13 cellular contexts compared by ENCODE assay signal in the genomic region with DNA sequence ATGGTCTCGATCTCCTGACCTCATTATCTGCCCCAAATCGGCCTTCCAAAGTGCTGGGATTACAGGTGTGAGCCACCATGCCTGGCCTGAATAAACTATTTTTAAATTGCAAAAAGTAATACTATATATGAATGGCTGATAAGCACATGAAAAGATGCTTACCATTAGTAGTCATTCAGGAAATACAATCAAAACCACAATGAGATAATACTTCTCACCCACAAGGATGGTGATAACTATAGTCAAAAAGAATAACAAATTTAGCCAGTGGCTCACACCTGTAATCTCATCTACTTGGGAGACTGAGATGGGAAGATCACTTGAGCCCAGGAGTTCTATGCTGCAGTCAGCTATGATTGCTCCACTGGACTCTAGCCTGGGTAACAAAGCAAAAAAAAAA.
"Had no signal": no experiment of that assay in that cellular context is flagged by ENCODE, and none has a peak within 500 bp of the region (broad histone marks: within the 10 kb centered on the region; RNA-seq: fewer than 3 reads in every experiment).

No MANE protein-coding gene starts in this region.

- H3K9me3 ChIP-seq: pancreas, SK-N-SH, testis had no signal

- H3K27ac Mint-ChIP-seq: T-helper 1 cell treated with Interleukin-12 subunit alpha and Interleukin-12 subunit beta and Interleukin-4 antibody, amounts not matched to agents 30 μg/mL and 1 μg/mL, for 36 hours had no signal

- H3K27me3 ChIP-seq: pancreas, testis had no signal

- H3K27ac ChIP-seq: pancreas, testis had no signal

- H3K9me3 Mint-ChIP-seq: T-helper 1 cell treated with Interleukin-12 subunit alpha and Interleukin-12 subunit beta and Interleukin-4 antibody, amounts not matched to agents 30 μg/mL and 1 μg/mL, for 36 hours had no signal

- H3K36me3 ChIP-seq: pancreas had no signal

- H3K4me3 Mint-ChIP-seq: T-helper 1 cell treated with Interleukin-12 subunit alpha and Interleukin-12 subunit beta and Interleukin-4 antibody, amounts not matched to agents 30 μg/mL and 1 μg/mL, for 36 hours had no signal

- ATAC-seq: pancreas had no signal

- DNase-seq: activated CD8-positive, alpha-beta memory T cell treated with anti-CD3 and anti-CD28 coated beads for 24 hours; activated gamma-delta T cell treated with Interleukin-2 at 50 U/mL for 16 hours; activated T-cell treated with anti-CD3 and anti-CD28 coated beads, Interleukin-2, amount 50 U/mL, for 1 hour; caudate nucleus; cortex of kidney; effector CD8-positive, alpha-beta T cell; kidney glomerular epithelial cell; pancreas; SK-N-SH; stimulated activated CD4-positive, alpha-beta T cell treated with anti-CD3 and anti-CD28 coated beads, Interleukin-12 subunit alpha, Interleukin-12 subunit beta, amount 100 ng/mL, for 4 hours; stimulated activated naive CD4-positive, alpha-beta T cell treated with Interleukin-2 at 50 U/mL for 16 hours; testis had no signal

- H3K4me3 ChIP-seq: pancreas, testis had no signal
